Comparison of ENCODE assay signal across 8 cellular contexts in the genomic region with DNA sequence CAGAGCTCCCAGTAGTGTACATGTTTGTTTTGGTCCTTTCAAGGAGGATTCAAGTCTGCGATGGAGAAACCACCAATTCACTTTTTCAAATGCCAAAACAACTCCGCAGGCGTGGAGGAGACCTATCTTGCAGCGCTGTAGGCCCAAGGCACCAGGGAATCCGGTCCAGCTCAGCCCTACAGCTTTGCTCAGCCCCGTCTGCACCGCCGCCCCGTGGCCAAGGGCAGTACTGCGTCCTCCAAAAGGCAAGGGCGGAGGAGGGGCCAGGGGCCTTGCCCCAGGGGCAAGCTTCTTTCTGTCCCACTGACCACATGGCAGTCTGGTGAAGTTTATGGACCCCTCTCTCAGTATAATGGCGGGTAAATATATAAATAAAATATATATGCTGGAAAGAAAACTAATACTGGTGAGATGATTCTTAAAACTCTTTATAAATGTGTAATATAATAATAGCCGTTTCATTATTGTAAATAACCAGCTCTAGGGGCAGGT. TPM values are rescaled to one million over a fixed set of nuclear protein-coding genes. Genes with fewer than 3 reads are reported as not detected.
DNase-seq lines count a peak whose midpoint lies in the region; ATAC-seq and TF ChIP-seq lines count a peak whose summit lies in the region.

No MANE protein-coding gene starts in this region.

- no peak overlapping the region for H3K27ac ChIP-seq in PC-9

- H3K27me3 Mint-ChIP-seq in nephron (ENCODE audit: low read depth) = peaks cover 10% of the 10 kb centered on the region

- intact Hi-C loops in PC-9 (cut with micrococcal nuclease; ENCODE audit: unreplicated experiment) = loop anchor here (2.0 to 5.0 kb wide), 2 partner anchors 67 to 154 kb away; partner anchors contain the start of gene DUSP3

- H3K4me1 Mint-ChIP-seq in nephron = peaks cover 33% of the 10 kb centered on the region

- no peaks in the 10 kb centered on the region for H3K9me3 Mint-ChIP-seq in nephron

- H3K9me3 ChIP-seq in PC-9 (ENCODE audit: insufficient read depth, low read depth) = no peaks in the 10 kb centered on the region

- H2AFZ ChIP-seq in PC-9 = no peak overlapping the region

- TF ChIP-seq CTCF in PC-9 (conservative IDR thresholded peaks at IDR 0.05) = peak; percentile 98
- TF ChIP-seq CTCF in fibroblast of mammary gland (conservative IDR thresholded peaks at IDR 0.05; ENCODE audit: control insufficient read depth, insufficient read depth, low read depth, low read length) = peak; percentile 96
- TF ChIP-seq CTCF in nephron (IDR thresholded peaks at IDR 0.05; ENCODE audit: unreplicated experiment in 3 of 3) = peak; percentile 96 to 97 (median 96)

- H3K27me3 ChIP-seq in PC-9 (ENCODE audit: insufficient read depth, low read depth) = peaks cover 3% of the 10 kb centered on the region; the same call in 1 of the 2 replicates

- CTCF ChIA-PET in PC-9 (lab: Charles Lee) = interaction anchor here (0.6 to 1.1 kb wide), 7 partner anchors 19 to 147 kb away, joined by 3 to 7 read pairs (median 4); no protein-coding TSS in a partner anchor

- no peaks in the 10 kb centered on the region for H3K36me3 ChIP-seq in PC-9 (ENCODE audit: low read depth)

- H3K9me2 ChIP-seq in PC-9 (ENCODE audit: insufficient read depth) = no peaks in the 10 kb centered on the region

- no peak overlapping the region for H3K4me2 ChIP-seq in PC-9

- H3K4me1 ChIP-seq in PC-9 (replicated peaks; ENCODE audit: insufficient read depth) = peaks cover 15% of the 10 kb centered on the region

- ATAC-seq in HG03039 (IDR thresholded peaks at IDR 0.05; ENCODE audit: unreplicated experiment) = no peak

- H4K20me1 ChIP-seq in PC-9 (ENCODE audit: insufficient read depth) = no peaks in the 10 kb centered on the region

- H3K79me2 ChIP-seq in PC-9 (ENCODE audit: low read depth) = no peaks in the 10 kb centered on the region

- H3K36me3 Mint-ChIP-seq in nephron (ENCODE audit: low read depth) = no peaks in the 10 kb centered on the region

- POLR2A ChIA-PET in PC-9 (lab: Charles Lee; ENCODE audit: unreplicated experiment) = interaction anchor here (0.6 kb wide), 2 partner anchors 79 to 486 kb away, joined by 3 to 4 read pairs; no protein-coding TSS in a partner anchor

- no TSS peak for BruUV-seq in PC-9 (replicated peaks; lab: Mats Ljungman, UMichigan)

- DNase-seq in DMS 273 treated with DMSO at 0.1 percent for 48 hours (lab: John Stamatoyannopoulos, UW) (peak; percentile 43), HT-29 (ENCODE audit: low spot score) (peak; percentile 83), PC-9 (peak in 1 of 2 experiments; percentile 83), fibroblast of mammary gland (ENCODE audit: low read depth) (peak; percentile 67)
- DNase-seq in activated T-cell treated with anti-CD3 and anti-CD28 coated beads, Interleukin-2, amount 50 U/mL, for 48 hours = peak; percentile 90 to 92
- peak; percentile 62 for DNase-seq in stimulated activated naive CD4-positive, alpha-beta T cell treated with Interleukin-2 at 50 U/mL for 16 hours (lab: John Stamatoyannopoulos, UW)

- H3K4me3 ChIP-seq in PC-9 (no peak overlapping the region), fibroblast of mammary gland (ENCODE audit: control insufficient read depth, low read depth, low read length) (no peak overlapping the region)

- H3K4me3 Mint-ChIP-seq in nephron = no peak overlapping the region

- H3K27ac Mint-ChIP-seq in nephron = peak overlapping the region; percentile 23 to 84 (median 55)

- H3F3A ChIP-seq in PC-9 (ENCODE audit: insufficient read depth, low read depth) = peaks cover 19% of the 10 kb centered on the region

RNA-seq across cellular contexts. Expression of gene CD300LG, which starts 0.7 kb away (rescaled TPM):
- total RNA-seq in HT-29 (2014; rRNA removed; shearing (Covaris generic)) = not detected in 2 replicates
- total RNA-seq in PC-9 (2021) = not detected in 2 replicates

RNA-seq across cellular contexts. Expression of gene MPP3, which starts 13.3 kb away (rescaled TPM):
- 12.0 and 13.9 TPM in 2 replicates for total RNA-seq in HT-29 (2014; rRNA removed; shearing (Covaris generic))
- 17.4 and 22.0 TPM in 2 replicates for total RNA-seq in PC-9 (2021)
